In the genomic region with DNA sequence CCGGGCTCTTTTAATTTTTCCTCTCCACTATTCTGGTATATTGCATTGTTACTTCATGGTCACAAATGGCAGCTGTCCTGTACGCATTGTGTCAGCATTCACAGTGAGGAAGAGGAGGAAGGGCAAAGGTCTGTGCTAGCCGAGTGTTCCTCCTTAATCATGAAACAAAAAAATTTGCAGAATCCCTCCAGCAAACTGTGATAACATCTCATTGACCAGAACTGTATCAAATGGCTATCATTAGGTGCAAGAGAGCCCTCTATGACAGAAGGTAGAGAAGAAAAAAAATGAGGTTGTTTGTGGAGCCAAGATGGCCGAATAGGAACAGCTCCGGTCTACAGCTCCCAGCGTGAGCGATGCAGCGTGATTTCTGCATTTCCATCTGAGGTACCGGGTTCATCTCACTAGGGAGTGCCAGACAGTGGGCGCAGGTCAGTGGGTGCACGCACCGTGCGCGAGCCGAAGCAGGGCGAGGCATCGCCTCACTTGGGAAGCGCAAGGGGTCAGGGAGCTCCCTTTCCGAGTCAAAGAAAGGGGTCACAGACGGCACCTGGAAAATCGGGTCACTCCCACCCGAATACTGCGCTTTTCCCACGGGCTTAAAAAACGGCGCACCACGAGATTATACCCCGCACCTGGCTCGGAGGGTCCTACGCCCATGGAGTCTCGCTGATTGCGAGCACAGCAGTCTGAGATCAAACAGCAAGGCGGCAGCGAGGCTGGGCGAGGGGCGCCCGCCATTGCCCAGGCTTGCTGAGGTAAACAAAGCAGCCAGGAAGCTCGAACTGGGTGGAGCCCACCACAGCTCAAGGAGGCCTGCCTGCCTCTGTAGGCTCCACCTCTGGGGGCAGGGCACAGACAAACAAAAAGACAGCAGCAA, we compare ENCODE assay signal across 8 cellular contexts.
A peak's percentile ranks its signal among the peaks of the same experiment; 100 is the strongest.
DNase-seq lines count a peak whose midpoint lies in the region; ATAC-seq, FAIRE-seq and TF ChIP-seq lines count a peak whose summit lies in the region.
"Not testable (repeated sequence)": the region's sequence is repeated elsewhere in the genome, so short reads cannot be mapped to it uniquely, and the experiment has no call there.

No MANE protein-coding gene starts in this region.

- H3K36me3 Mint-ChIP-seq in CD4-positive, alpha-beta memory T cell; IgD-negative memory B cell; activated CD4-positive, alpha-beta T cell treated with anti-CD3 and anti-CD28 coated beads for 36 hours (ENCODE audit: low read depth); memory B cell: not testable (repeated sequence)

- not testable (repeated sequence) for H3K18ac ChIP-seq in H1 (ENCODE audit: extremely low read depth, low read length)

- not testable (repeated sequence) for H4K20me1 ChIP-seq in H1 (replicated peaks in 1 of 2; ENCODE audit: control insufficient read depth in 1 of 2, insufficient read depth in 2 of 2, low read length in 2 of 2); smooth muscle cell (ENCODE audit: low read depth)

- H3K4me3 Mint-ChIP-seq in CD4-positive, alpha-beta memory T cell: peak overlapping the region in 5 of 8 donors; percentile 59 to 83 (median 77)
- H3K4me3 Mint-ChIP-seq in IgD-negative memory B cell (peak overlapping the region in 3 of 4 donors; percentile 41 to 80 (median 74)), memory B cell (peak overlapping the region; percentile 32)
- peak overlapping the region; percentile 10 for H3K4me3 Mint-ChIP-seq in activated CD4-positive, alpha-beta T cell treated with anti-CD3 and anti-CD28 coated beads for 36 hours

- H3K56ac ChIP-seq in H1 (replicated peaks; ENCODE audit: insufficient read length, low read depth, low read length): not testable (repeated sequence)

- peak overlapping the region in 4 of 7 donors; percentile 29 to 81 (median 50) for H3K27ac Mint-ChIP-seq in CD4-positive, alpha-beta memory T cell
- peak overlapping the region in 1 of 3 donors; percentile 67 for H3K27ac Mint-ChIP-seq in IgD-negative memory B cell
- not testable (repeated sequence) for H3K27ac Mint-ChIP-seq in activated CD4-positive, alpha-beta T cell treated with anti-CD3 and anti-CD28 coated beads for 36 hours; memory B cell

- not testable (repeated sequence) for H3K79me2 ChIP-seq in H1 (ENCODE audit: control insufficient read depth in 1 of 2, insufficient read depth in 2 of 2, low read length in 2 of 2); smooth muscle cell (ENCODE audit: low read depth)

- H3K4ac ChIP-seq in H1 (replicated peaks; ENCODE audit: insufficient read length, low read depth, low read length): not testable (repeated sequence)

- FAIRE-seq in H1 (lab: Jason Lieb, UNC): not testable (repeated sequence)

- H2BK120ac ChIP-seq in H1 (replicated peaks; ENCODE audit: low read depth, low read length): peak overlapping the region; percentile 54

- DNase-seq in CD4-positive, alpha-beta memory T cell: peak in 2 of 5 donors; percentile 8 to 10
- DNase-seq in H7; NT2/D1 (ENCODE audit: low read depth, low spot score); activated CD4-positive, alpha-beta T cell treated with anti-CD3 and anti-CD28 coated beads for 36 hours; memory B cell (ENCODE audit: low spot score in 2 of 2); smooth muscle cell (lab: John Stamatoyannopoulos, UW; ENCODE audit: unreplicated experiment): not testable (repeated sequence)
- peak in 1 of 2 experiments; percentile 50 for DNase-seq in H1 (ENCODE audit: low read depth in 1 of 2, low spot score in 2 of 2)

- H3K4me2 ChIP-seq in H1 (ENCODE audit: insufficient read depth in 1 of 2, low read depth in 2 of 2, low read length in 2 of 2) (peak overlapping the region in 1 of 2 experiments; percentile 63; a peak in 2 of 4 replicates), smooth muscle cell (peak overlapping the region; percentile 25)

- H3K14ac ChIP-seq in H1 (ENCODE audit: insufficient read length): not testable (repeated sequence)

- H3K4me1 Mint-ChIP-seq in CD4-positive, alpha-beta memory T cell; IgD-negative memory B cell; activated CD4-positive, alpha-beta T cell treated with anti-CD3 and anti-CD28 coated beads for 36 hours; memory B cell: not testable (repeated sequence)

- peak overlapping the region; percentile 44 for H4K5ac ChIP-seq in H1 (ENCODE audit: insufficient read length, low read depth, low read length)

- H3K27ac ChIP-seq in CD4-positive, alpha-beta memory T cell (ENCODE audit: low read depth, low read length); H1 (ENCODE audit: low read depth, low read length); smooth muscle cell (ENCODE audit: low read depth): not testable (repeated sequence)

- not testable (repeated sequence) for H3K23me2 ChIP-seq in H1 (ENCODE audit: low read depth, low read length)

- H2BK12ac ChIP-seq in H1 (ENCODE audit: low read depth, low read length): peak overlapping the region; percentile 72; the same call in 1 of the 2 replicates

- not testable (repeated sequence) for H2BK15ac ChIP-seq in H1 (ENCODE audit: low read length)

- H2BK20ac ChIP-seq in H1 (ENCODE audit: low read length): not testable (repeated sequence)

- not testable (repeated sequence) for H3K23ac ChIP-seq in H1 (ENCODE audit: insufficient read length)

- not testable (repeated sequence) for H2AFZ ChIP-seq in H1 (ENCODE audit: low read length); smooth muscle cell (ENCODE audit: low read depth)

- H3K79me1 ChIP-seq in H1 (ENCODE audit: low read depth, low read length): not testable (repeated sequence)

- not testable (repeated sequence) for H4K91ac ChIP-seq in H1 (replicated peaks; ENCODE audit: insufficient read length, low read length)

- TF ChIP-seq EP300 in H1 (IDR thresholded peaks at IDR 0.05; ENCODE audit: borderline replicate concordance in 1 of 2, low read depth in 2 of 2, low read length in 2 of 2): not testable (repeated sequence)

- not testable (repeated sequence) for H3K27me3 ChIP-seq in CD4-positive, alpha-beta memory T cell (ENCODE audit: insufficient read depth, low read length); H7 (ENCODE audit: control insufficient read depth, insufficient read depth, low read length); NT2/D1 (ENCODE audit: insufficient read depth, insufficient read length); H1 (replicated peaks in 1 of 4; ENCODE audit: control insufficient read depth in 3 of 4, extremely low read depth in 1 of 4, insufficient read depth in 3 of 4, low read length in 3 of 4); smooth muscle cell (ENCODE audit: low read depth)

- peak overlapping the region; percentile 61 for H3K9ac ChIP-seq in NT2/D1 (ENCODE audit: insufficient read length, low read depth)
- peak overlapping the region in 2 of 4 experiments; percentile 37 to 84; a peak in 3 of 7 replicates for H3K9ac ChIP-seq in H1 (replicated peaks in 1 of 4; ENCODE audit: extremely low read depth in 1 of 4, low read depth in 3 of 4, low read length in 3 of 4)
- peak overlapping the region; percentile 54 for H3K9ac ChIP-seq in smooth muscle cell (ENCODE audit: low read depth)

- H2BK5ac ChIP-seq in H1 (ENCODE audit: low read depth, low read length): peak overlapping the region; percentile 71; the same call in 1 of the 2 replicates

- H2AK5ac ChIP-seq in H1 (ENCODE audit: low read depth, low read length): not testable (repeated sequence)

- not testable (repeated sequence) for H3F3A ChIP-seq in smooth muscle cell (ENCODE audit: low read depth)

- not testable (repeated sequence) for H3K9me3 Mint-ChIP-seq in CD4-positive, alpha-beta memory T cell; IgD-negative memory B cell; activated CD4-positive, alpha-beta T cell treated with anti-CD3 and anti-CD28 coated beads for 36 hours (ENCODE audit: low read depth); memory B cell

- CTCF ChIA-PET in CD4-positive, alpha-beta memory T cell (lab: Charles Lee; ENCODE audit: partially characterized antibody); activated CD4-positive, alpha-beta T cell treated with anti-CD3 and anti-CD28 coated beads for 36 hours (lab: Charles Lee): not testable (repeated sequence)
- CTCF ChIA-PET in H1 (lab: Charles Lee; ENCODE audit: partially characterized antibody): interaction anchor here (0.7 kb wide), 1 partner anchor 158 kb away, joined by 3 read pairs; no protein-coding TSS in a partner anchor

- not testable (repeated sequence) for H3K36me3 ChIP-seq in CD4-positive, alpha-beta memory T cell (ENCODE audit: insufficient read depth, low read length); H7 (replicated peaks; ENCODE audit: control insufficient read depth, insufficient read depth, low read length); NT2/D1 (ENCODE audit: insufficient read depth, insufficient read length, low read length); H1 (ENCODE audit: control insufficient read depth in 2 of 4, insufficient read depth in 4 of 4, low read length in 3 of 4); smooth muscle cell (ENCODE audit: low read depth)

- TF ChIP-seq POLR2A in H1 (IDR thresholded peaks at IDR 0.05; ENCODE audit: control extremely low read depth in 1 of 2, low read depth in 2 of 2, low read length in 2 of 2): not testable (repeated sequence)

- POLR2A ChIA-PET in CD4-positive, alpha-beta memory T cell (lab: Charles Lee; ENCODE audit: partially characterized antibody); activated CD4-positive, alpha-beta T cell treated with anti-CD3 and anti-CD28 coated beads for 36 hours (lab: Charles Lee): not testable (repeated sequence)
- POLR2A ChIA-PET in H1 (lab: Charles Lee; ENCODE audit: partially characterized antibody): interaction anchor here (0.7 to 1.9 kb wide), 7 partner anchors 10 to 180 kb away, joined by 3 to 8 read pairs (median 4); a partner anchor contains a TSS

- intact Hi-C loops in CD4-positive, alpha-beta memory T cell (cut with micrococcal nuclease); activated CD4-positive, alpha-beta T cell treated with anti-CD3 and anti-CD28 coated beads for 36 hours (cut with DNase I, micrococcal nuclease): not testable (repeated sequence)

- not testable (repeated sequence) for H3K9me3 ChIP-seq in CD4-positive, alpha-beta memory T cell (ENCODE audit: control insufficient read depth in 1 of 2, low read length in 2 of 2); NT2/D1 (ENCODE audit: insufficient read depth, low read length); H1 (ENCODE audit: insufficient read depth in 2 of 2, low read depth in 1 of 2, low read length in 1 of 2); smooth muscle cell (replicated peaks; ENCODE audit: low read depth)

- not testable (repeated sequence) for H3K4me1 ChIP-seq in CD4-positive, alpha-beta memory T cell (ENCODE audit: insufficient read depth, low read length); NT2/D1 (ENCODE audit: insufficient read depth, insufficient read length); H1 (replicated peaks in 1 of 4; ENCODE audit: control insufficient read depth in 3 of 4, insufficient read depth in 4 of 4, low read length in 3 of 4); smooth muscle cell (ENCODE audit: low read depth)

- not testable (repeated sequence) for TF ChIP-seq RAD21 in H1 (IDR thresholded peaks at IDR 0.05 in 1 of 2, conservative IDR thresholded peaks at IDR 0.05 in 1 of 2; ENCODE audit: low read depth in 2 of 2, low read length in 2 of 2)

- not testable (repeated sequence) for H3K27me3 Mint-ChIP-seq in CD4-positive, alpha-beta memory T cell; IgD-negative memory B cell; activated CD4-positive, alpha-beta T cell treated with anti-CD3 and anti-CD28 coated beads for 36 hours; memory B cell

- not testable (repeated sequence) for H3K4me3 ChIP-seq in CD4-positive, alpha-beta memory T cell (ENCODE audit: low read length in 2 of 2)
- peak overlapping the region; percentile 34; the same call in 1 of the 2 replicates for H3K4me3 ChIP-seq in H7 (ENCODE audit: insufficient read depth, low read depth, low read length)
- peak overlapping the region; percentile 3 for H3K4me3 ChIP-seq in NT2/D1 (ENCODE audit: insufficient read length, low read depth)
- peak overlapping the region in 2 of 4 experiments; percentile 19 to 47; a peak in 2 of 8 replicates for H3K4me3 ChIP-seq in H1 (ENCODE audit: extremely low read depth in 1 of 4, insufficient read depth in 2 of 4, low read depth in 3 of 4, low read length in 4 of 4)
- peak overlapping the region; percentile 38 for H3K4me3 ChIP-seq in smooth muscle cell

- ATAC-seq in activated CD4-positive, alpha-beta T cell treated with anti-CD3 and anti-CD28 coated beads for 36 hours; memory B cell (ENCODE audit: low read depth): not testable (repeated sequence)

- not testable (repeated sequence) for TF ChIP-seq CTCF in H1 (IDR thresholded peaks at IDR 0.05; ENCODE audit: control extremely low read depth in 1 of 3, insufficient read depth in 1 of 3, low read depth in 1 of 3, low read length in 3 of 3); smooth muscle cell (IDR thresholded peaks at IDR 0.05; ENCODE audit: borderline replicate concordance, insufficient read depth, poor library complexity, severe bottlenecking)

- 85% methylated on average over 26 of the region's 38 CpGs; no CpG with 5 or more reads in 1 of the 2 experiments for WGBS in H1 (ENCODE audit: extremely low coverage in 1 of 2, insufficient coverage in 1 of 2, insufficient read length in 1 of 2, insufficient replicate concordance in 2 of 2, low coverage in 1 of 2, low lambda C conversion rate in 2 of 2, missing lambda C conversion rate in 1 of 2), 2 experiments
- WGBS in smooth muscle cell (ENCODE audit: low lambda C conversion rate): 61% methylated on average over 37 of the region's 38 CpGs

- H4K8ac ChIP-seq in H1 (ENCODE audit: extremely low read depth, insufficient read depth, low read length): peak overlapping the region; percentile 89; the same call in 1 of the 2 replicates

Comparison
In these comparisons a context has a peak if more than half of its experiments do, and no peak if none do; other contexts are left out.
1. H3K4me3 Mint-ChIP-seq: peak in every context shown above with its lines; median percentile 77 in CD4-positive, alpha-beta memory T cell; 74 in IgD-negative memory B cell; 32 in memory B cell; 10 in activated CD4-positive, alpha-beta T cell treated with anti-CD3 and anti-CD28 coated beads for 36 hours.